ENCODE assay signal across 20 cellular contexts in genomic region chr3:167835953-167836352, GRCh38.
DNase-seq lines count a peak whose midpoint lies in the region; ATAC-seq lines count a peak whose summit lies in the region.
"Had no signal": no experiment of that assay in that cellular context is flagged by ENCODE, and none has a peak within 500 bp of the region (broad histone marks: within the 10 kb centered on the region; RNA-seq: fewer than 3 reads in every experiment).

No MANE protein-coding gene starts in this region.

- DNase-seq in SKM-1 (lab: John Stamatoyannopoulos, UW; ENCODE audit: unreplicated experiment) (peak; percentile 7), SKM-1 treated with dmso at 0.1 percent for 144 hours (lab: John Stamatoyannopoulos, UW; ENCODE audit: unreplicated experiment) (no peak), NOMO-1 treated with DMSO at 0.1 percent for 48 hours (lab: John Stamatoyannopoulos, UW; ENCODE audit: unreplicated experiment) (peak; percentile 77), OCI-M1 (lab: John Stamatoyannopoulos, UW) (peak; percentile 3), NCI-H1930 (lab: John Stamatoyannopoulos, UW) (no peak), amniotic stem cell (lab: John Stamatoyannopoulos, UW) (no peak)
- DNase-seq: 8988T; ACHN; AML-193; BE2C; CD4-positive, alpha-beta T cell; CD8-positive, alpha-beta memory T cell; DMS 273 treated with DMSO at 0.1 percent for 48 hours; DMS79; GF-D8; H9 had no signal

- ATAC-seq in HG03469 (IDR thresholded peaks at IDR 0.05; ENCODE audit: unreplicated experiment) = no peak
- ATAC-seq: A549, GM23338, HCT116 had no signal

Comparison
In these comparisons a context has a peak if more than half of its experiments do, and no peak if none do; other contexts are left out.
1. DNase-seq: peak in SKM-1 (single experiment), NOMO-1 treated with DMSO at 0.1 percent for 48 hours (single experiment) and OCI-M1 (single experiment); none in SKM-1 treated with dmso at 0.1 percent for 144 hours (single experiment), NCI-H1930 (0 of 2) and amniotic stem cell (single experiment).